ENCODE assay signal across 1 cellular context in the genomic region with DNA sequence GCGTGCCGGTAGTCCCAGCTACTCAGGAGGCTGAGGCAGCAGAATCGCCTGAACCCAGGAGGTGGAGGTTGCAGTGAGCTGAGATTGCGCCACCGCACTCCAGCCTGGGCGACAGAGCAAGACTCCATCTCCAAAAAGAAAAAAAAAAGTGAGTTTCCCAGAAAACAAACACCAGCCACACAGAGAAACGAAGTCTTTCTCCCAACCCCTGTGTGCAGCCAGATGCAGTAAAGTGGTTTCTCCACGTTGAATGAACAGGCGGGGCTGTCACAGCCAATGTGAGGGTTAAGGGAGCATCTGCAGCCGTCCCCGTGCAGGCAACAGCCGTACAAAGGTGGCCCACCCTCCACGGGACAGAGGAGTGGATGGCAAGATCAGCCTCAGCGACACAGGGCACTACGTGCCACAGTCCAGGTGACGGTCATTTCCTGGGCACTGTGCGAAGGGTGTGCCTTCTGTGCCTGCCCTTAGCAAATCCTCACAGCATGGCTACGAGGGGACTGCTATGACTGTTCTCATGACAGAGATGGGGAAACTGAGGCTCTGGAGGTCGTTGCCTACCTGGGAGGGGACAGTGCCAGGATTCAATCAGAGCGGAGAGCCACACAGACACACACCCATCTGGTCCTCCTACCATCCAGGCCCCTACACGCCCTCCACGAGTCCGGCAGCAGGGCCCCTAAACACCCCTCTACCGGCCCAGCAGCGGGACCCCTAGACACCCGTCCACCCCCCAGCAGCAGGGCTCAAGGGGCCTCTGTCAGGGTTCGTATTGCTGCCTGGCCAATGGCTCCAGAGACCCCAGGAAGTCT.
TF ChIP-seq lines count a peak whose summit lies in the region.

No MANE protein-coding gene starts in this region.

TF ChIP-seq in H1, 55 proteins besides CTCF, POLR2A, EP300 and RAD21:
- TF ChIP-seq, protein P1, sequence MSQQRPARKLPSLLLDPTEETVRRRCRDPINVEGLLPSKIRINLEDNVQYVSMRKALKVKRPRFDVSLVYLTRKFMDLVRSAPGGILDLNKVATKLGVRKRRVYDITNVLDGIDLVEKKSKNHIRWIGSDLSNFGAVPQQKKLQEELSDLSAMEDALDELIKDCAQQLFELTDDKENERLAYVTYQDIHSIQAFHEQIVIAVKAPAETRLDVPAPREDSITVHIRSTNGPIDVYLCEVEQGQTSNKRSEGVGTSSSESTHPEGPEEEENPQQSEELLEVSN (IDR thresholded peaks at IDR 0.05), result no peak
- TF ChIP-seq MAFK (IDR thresholded peaks at IDR 0.05; ENCODE audit: low read depth, low read length) (no peak), POLR2AphosphoS5 (IDR thresholded peaks at IDR 0.05; ENCODE audit: low read depth, low read length) (no peak), SIX5 (IDR thresholded peaks at IDR 0.05; ENCODE audit: low read depth, low read length) (no peak), GABPA (IDR thresholded peaks at IDR 0.05; ENCODE audit: borderline replicate concordance, insufficient read depth, low read length) (no peak), FOSL1 (IDR thresholded peaks at IDR 0.05; ENCODE audit: insufficient read depth, low read depth, low read length) (no peak), NRF1 (IDR thresholded peaks at IDR 0.05; ENCODE audit: low read depth, low read length) (no peak), RBBP5 (IDR thresholded peaks at IDR 0.05; ENCODE audit: borderline replicate concordance, low read depth, low read length) (no peak), SIN3A (conservative IDR thresholded peaks at IDR 0.05 in 1 of 2, IDR thresholded peaks at IDR 0.05 in 1 of 2; ENCODE audit: low read depth in 1 of 2, low read length in 2 of 2) (no peak), PHF8 (conservative IDR thresholded peaks at IDR 0.05; ENCODE audit: low read depth, low read length) (no peak), CHD2 (IDR thresholded peaks at IDR 0.05; ENCODE audit: low read length) (no peak), CREB1 (IDR thresholded peaks at IDR 0.05) (no peak), SRF (IDR thresholded peaks at IDR 0.05; ENCODE audit: low read depth, low read length) (no peak), SP1 (IDR thresholded peaks at IDR 0.05; ENCODE audit: low read depth, low read length) (no peak), CBX8 (IDR thresholded peaks at IDR 0.05; ENCODE audit: borderline replicate concordance, low read depth, low read length) (no peak), KDM5A (IDR thresholded peaks at IDR 0.05; ENCODE audit: low read length) (no peak), YY1 (IDR thresholded peaks at IDR 0.05; ENCODE audit: low read depth, low read length) (no peak), JUND (IDR thresholded peaks at IDR 0.05; ENCODE audit: low read length) (no peak)
- TF ChIP-seq, protein P2, sequence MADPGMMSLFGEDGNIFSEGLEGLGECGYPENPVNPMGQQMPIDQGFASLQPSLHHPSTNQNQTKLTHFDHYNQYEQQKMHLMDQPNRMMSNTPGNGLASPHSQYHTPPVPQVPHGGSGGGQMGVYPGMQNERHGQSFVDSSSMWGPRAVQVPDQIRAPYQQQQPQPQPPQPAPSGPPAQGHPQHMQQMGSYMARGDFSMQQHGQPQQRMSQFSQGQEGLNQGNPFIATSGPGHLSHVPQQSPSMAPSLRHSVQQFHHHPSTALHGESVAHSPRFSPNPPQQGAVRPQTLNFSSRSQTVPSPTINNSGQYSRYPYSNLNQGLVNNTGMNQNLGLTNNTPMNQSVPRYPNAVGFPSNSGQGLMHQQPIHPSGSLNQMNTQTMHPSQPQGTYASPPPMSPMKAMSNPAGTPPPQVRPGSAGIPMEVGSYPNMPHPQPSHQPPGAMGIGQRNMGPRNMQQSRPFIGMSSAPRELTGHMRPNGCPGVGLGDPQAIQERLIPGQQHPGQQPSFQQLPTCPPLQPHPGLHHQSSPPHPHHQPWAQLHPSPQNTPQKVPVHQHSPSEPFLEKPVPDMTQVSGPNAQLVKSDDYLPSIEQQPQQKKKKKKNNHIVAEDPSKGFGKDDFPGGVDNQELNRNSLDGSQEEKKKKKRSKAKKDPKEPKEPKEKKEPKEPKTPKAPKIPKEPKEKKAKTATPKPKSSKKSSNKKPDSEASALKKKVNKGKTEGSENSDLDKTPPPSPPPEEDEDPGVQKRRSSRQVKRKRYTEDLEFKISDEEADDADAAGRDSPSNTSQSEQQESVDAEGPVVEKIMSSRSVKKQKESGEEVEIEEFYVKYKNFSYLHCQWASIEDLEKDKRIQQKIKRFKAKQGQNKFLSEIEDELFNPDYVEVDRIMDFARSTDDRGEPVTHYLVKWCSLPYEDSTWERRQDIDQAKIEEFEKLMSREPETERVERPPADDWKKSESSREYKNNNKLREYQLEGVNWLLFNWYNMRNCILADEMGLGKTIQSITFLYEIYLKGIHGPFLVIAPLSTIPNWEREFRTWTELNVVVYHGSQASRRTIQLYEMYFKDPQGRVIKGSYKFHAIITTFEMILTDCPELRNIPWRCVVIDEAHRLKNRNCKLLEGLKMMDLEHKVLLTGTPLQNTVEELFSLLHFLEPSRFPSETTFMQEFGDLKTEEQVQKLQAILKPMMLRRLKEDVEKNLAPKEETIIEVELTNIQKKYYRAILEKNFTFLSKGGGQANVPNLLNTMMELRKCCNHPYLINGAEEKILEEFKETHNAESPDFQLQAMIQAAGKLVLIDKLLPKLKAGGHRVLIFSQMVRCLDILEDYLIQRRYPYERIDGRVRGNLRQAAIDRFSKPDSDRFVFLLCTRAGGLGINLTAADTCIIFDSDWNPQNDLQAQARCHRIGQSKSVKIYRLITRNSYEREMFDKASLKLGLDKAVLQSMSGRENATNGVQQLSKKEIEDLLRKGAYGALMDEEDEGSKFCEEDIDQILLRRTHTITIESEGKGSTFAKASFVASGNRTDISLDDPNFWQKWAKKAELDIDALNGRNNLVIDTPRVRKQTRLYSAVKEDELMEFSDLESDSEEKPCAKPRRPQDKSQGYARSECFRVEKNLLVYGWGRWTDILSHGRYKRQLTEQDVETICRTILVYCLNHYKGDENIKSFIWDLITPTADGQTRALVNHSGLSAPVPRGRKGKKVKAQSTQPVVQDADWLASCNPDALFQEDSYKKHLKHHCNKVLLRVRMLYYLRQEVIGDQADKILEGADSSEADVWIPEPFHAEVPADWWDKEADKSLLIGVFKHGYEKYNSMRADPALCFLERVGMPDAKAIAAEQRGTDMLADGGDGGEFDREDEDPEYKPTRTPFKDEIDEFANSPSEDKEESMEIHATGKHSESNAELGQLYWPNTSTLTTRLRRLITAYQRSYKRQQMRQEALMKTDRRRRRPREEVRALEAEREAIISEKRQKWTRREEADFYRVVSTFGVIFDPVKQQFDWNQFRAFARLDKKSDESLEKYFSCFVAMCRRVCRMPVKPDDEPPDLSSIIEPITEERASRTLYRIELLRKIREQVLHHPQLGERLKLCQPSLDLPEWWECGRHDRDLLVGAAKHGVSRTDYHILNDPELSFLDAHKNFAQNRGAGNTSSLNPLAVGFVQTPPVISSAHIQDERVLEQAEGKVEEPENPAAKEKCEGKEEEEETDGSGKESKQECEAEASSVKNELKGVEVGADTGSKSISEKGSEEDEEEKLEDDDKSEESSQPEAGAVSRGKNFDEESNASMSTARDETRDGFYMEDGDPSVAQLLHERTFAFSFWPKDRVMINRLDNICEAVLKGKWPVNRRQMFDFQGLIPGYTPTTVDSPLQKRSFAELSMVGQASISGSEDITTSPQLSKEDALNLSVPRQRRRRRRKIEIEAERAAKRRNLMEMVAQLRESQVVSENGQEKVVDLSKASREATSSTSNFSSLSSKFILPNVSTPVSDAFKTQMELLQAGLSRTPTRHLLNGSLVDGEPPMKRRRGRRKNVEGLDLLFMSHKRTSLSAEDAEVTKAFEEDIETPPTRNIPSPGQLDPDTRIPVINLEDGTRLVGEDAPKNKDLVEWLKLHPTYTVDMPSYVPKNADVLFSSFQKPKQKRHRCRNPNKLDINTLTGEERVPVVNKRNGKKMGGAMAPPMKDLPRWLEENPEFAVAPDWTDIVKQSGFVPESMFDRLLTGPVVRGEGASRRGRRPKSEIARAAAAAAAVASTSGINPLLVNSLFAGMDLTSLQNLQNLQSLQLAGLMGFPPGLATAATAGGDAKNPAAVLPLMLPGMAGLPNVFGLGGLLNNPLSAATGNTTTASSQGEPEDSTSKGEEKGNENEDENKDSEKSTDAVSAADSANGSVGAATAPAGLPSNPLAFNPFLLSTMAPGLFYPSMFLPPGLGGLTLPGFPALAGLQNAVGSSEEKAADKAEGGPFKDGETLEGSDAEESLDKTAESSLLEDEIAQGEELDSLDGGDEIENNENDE (IDR thresholded peaks at IDR 0.05; ENCODE audit: insufficient replicate concordance, low read length), result no peak
- TF ChIP-seq, protein P3, sequence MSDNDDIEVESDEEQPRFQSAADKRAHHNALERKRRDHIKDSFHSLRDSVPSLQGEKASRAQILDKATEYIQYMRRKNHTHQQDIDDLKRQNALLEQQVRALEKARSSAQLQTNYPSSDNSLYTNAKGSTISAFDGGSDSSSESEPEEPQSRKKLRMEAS (IDR thresholded peaks at IDR 0.05), result no peak
